In the genomic region with DNA sequence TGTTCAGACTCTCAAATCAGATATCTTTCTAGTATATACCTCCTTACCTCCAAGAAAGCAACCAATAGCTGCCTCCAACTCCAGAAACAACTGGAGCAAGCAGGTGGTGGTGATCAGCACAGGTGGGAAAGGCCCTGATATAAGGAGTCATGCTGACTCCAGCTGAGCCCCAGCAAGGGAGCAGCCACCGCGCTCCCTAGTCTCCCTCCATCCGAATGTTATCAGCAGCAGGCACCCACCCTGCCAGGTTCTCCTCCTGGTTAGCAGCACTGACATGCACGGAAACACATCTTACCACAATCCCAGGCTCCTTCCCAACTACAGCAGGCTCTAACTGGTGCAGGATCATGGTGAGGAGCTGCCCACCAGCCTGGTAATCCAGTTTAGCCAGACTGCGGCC, we compare ENCODE assay signal across 23 cellular contexts.
"Had no signal": no experiment of that assay in that cellular context is flagged by ENCODE, and none has a peak within 500 bp of the region (broad histone marks: within the 10 kb centered on the region; RNA-seq: fewer than 3 reads in every experiment).

No MANE protein-coding gene starts in this region.

- H3K27ac Mint-ChIP-seq: activated naive CD4-positive, alpha-beta T cell treated with anti-CD3 and anti-CD28 coated beads, Interleukin-2, amount 50 U/mL, for 24 hours; dendritic cell treated with granulocyte-macrophage colony-stimulating factor and Interleukin-4, amounts not matched to agents 40 ng/mL and 50 ng/mL, for 4 days; mesothelial cell of epicardium; stimulated activated memory B cell treated with anti-CD40 and anti-IgM and Interleukin-4, amounts not matched to agents 10 μg/mL and 1 μg/mL and 100 μg/mL, for 72 hours had no signal

- H3K27me3 ChIP-seq: adrenal gland, pancreas, right lobe of liver had no signal

- H3K27ac ChIP-seq: adrenal gland, pancreas, right lobe of liver had no signal

- H3K4me3 Mint-ChIP-seq: activated naive CD4-positive, alpha-beta T cell treated with anti-CD3 and anti-CD28 coated beads, Interleukin-2, amount 50 U/mL, for 24 hours; dendritic cell treated with granulocyte-macrophage colony-stimulating factor and Interleukin-4, amounts not matched to agents 40 ng/mL and 50 ng/mL, for 4 days; mesothelial cell of epicardium; stimulated activated memory B cell treated with anti-CD40 and anti-IgM and Interleukin-4, amounts not matched to agents 10 μg/mL and 1 μg/mL and 100 μg/mL, for 72 hours had no signal

- FAIRE-seq: astrocyte, bronchial epithelial cell, pancreas, small intestine had no signal

- H3K4me1 ChIP-seq: pancreas, right lobe of liver had no signal

- H3K9me3 ChIP-seq: adrenal gland, pancreas, right lobe of liver had no signal

- H3K4me3 ChIP-seq: adrenal gland, lung, pancreas, right lobe of liver had no signal

- DNase-seq: activated CD4-positive, alpha-beta T cell treated with anti-CD3 and anti-CD28 coated beads, Interleukin-2, amount 50 U/mL, for 1 hour; activated CD4-positive, CD25-positive, alpha-beta regulatory T cell treated with anti-CD3 and anti-CD28 coated beads, Interleukin-2, amount 50 U/mL, for 72 hours; activated CD8-positive, alpha-beta memory T cell treated with anti-CD3 and anti-CD28 coated beads, Interleukin-2, amount 50 U/mL, for 4 hours; activated effector memory CD4-positive, alpha-beta T cell treated with anti-CD3 and anti-CD28 coated beads, Interleukin-2, amount 50 U/mL, for 16 hours; activated T-cell treated with anti-CD3 and anti-CD28 coated beads, Interleukin-2, amount 50 U/mL, for 48 hours; adrenal gland; effector memory CD4-positive, alpha-beta T cell; foreskin melanocyte; hypothalamus; islet precursor cell; left colon; pancreas; right lobe of liver; small intestine; stimulated activated CD4-positive, alpha-beta T cell treated with anti-CD3 and anti-CD28 coated beads, Interleukin-4, amount 100 ng/mL, for 24 hours; T-helper 1 cell had no signal

- ATAC-seq: left colon; pancreas; right lobe of liver; stimulated activated memory B cell treated with anti-CD40 and anti-IgM and Interleukin-4, amounts not matched to agents 10 μg/mL and 1 μg/mL and 100 μg/mL, for 72 hours had no signal

- H3K4me1 Mint-ChIP-seq: stimulated activated memory B cell treated with anti-CD40 and anti-IgM and Interleukin-4, amounts not matched to agents 10 μg/mL and 1 μg/mL and 100 μg/mL, for 72 hours had no signal

- H3K9me3 Mint-ChIP-seq: activated naive CD4-positive, alpha-beta T cell treated with anti-CD3 and anti-CD28 coated beads, Interleukin-2, amount 50 U/mL, for 24 hours; dendritic cell treated with granulocyte-macrophage colony-stimulating factor and Interleukin-4, amounts not matched to agents 40 ng/mL and 50 ng/mL, for 4 days; mesothelial cell of epicardium; stimulated activated memory B cell treated with anti-CD40 and anti-IgM and Interleukin-4, amounts not matched to agents 10 μg/mL and 1 μg/mL and 100 μg/mL, for 72 hours had no signal
